Comparison of ENCODE assay signal across 16 cellular contexts in the genomic region with DNA sequence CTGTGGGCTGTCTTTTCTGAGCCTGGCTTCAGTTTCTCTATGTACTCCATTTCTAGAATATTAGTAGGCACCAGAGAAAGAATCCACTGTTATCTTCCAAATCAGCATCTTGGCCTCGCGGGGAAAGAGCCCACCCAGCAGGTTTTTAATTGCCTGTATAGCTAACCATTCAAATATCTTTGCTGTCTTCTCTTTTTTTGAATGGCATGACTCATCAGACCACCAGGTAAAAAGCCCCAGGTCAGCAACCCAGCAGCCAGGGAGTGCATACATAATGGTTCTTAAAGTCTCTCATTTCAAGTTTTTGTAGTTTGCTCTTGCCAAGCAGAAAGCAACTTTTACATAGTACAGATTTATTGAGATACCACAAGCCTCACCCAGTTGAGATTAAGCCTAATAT. TPM values are rescaled to one million over a fixed set of nuclear protein-coding genes. Genes with fewer than 3 reads are reported as not detected.
DNase-seq lines count a peak whose midpoint lies in the region; ATAC-seq and TF ChIP-seq lines count a peak whose summit lies in the region.
"Had no signal": no experiment of that assay in that cellular context is flagged by ENCODE, and none has a peak within 500 bp of the region (broad histone marks: within the 10 kb centered on the region; RNA-seq: fewer than 3 reads in every experiment).

No MANE protein-coding gene starts in this region.

- no peaks in the 10 kb centered on the region for H3K27me3 ChIP-seq in NT2/D1 (ENCODE audit: insufficient read depth, insufficient read length)
- H3K27me3 ChIP-seq: esophagus muscularis mucosa, heart left ventricle, left lung had no signal

- H3K9me3 ChIP-seq in NT2/D1 (ENCODE audit: insufficient read depth, low read length): peaks cover 4% of the 10 kb centered on the region; the same call in 1 of the 2 replicates
- H3K9me3 ChIP-seq in mesodermal cell (ENCODE audit: control insufficient read depth, low read length): no peaks in the 10 kb centered on the region
- H3K9me3 ChIP-seq: esophagus muscularis mucosa, heart left ventricle, left lung, prostate gland had no signal

- peak; percentile 81 for ATAC-seq in HG02610 (IDR thresholded peaks at IDR 0.05; ENCODE audit: unreplicated experiment)
- ATAC-seq in GM19455 (IDR thresholded peaks at IDR 0.05; ENCODE audit: unreplicated experiment): no peak
- ATAC-seq in HG02588 (IDR thresholded peaks at IDR 0.05; ENCODE audit: unreplicated experiment): no peak
- ATAC-seq: left lung had no signal

- H3K4me1 ChIP-seq in NT2/D1 (ENCODE audit: insufficient read depth, insufficient read length) (no peaks in the 10 kb centered on the region), mesodermal cell (ENCODE audit: control insufficient read depth, insufficient read depth, low read length, poor library complexity, severe bottlenecking) (no peaks in the 10 kb centered on the region)
- H3K4me1 ChIP-seq: esophagus muscularis mucosa, left lung, prostate gland had no signal

- H3K9ac ChIP-seq in NT2/D1 (ENCODE audit: insufficient read length, low read depth): no peak overlapping the region

- H3K27ac ChIP-seq in mesodermal cell (ENCODE audit: low read depth, low read length, severe bottlenecking): peak overlapping the region; percentile 3
- H3K27ac ChIP-seq in caudate nucleus (ENCODE audit: low read depth, low read length): no peak overlapping the region
- H3K27ac ChIP-seq: esophagus muscularis mucosa, heart left ventricle, left lung, prostate gland, SK-N-MC had no signal

- in situ Hi-C loops in GM13977 (cut with MboI; ENCODE audit: low pct_unique_long_range_greater_than_20kb, low sequenced_read_pairs, unreplicated experiment): no loop called here

- TF ChIP-seq CTCF in GM13977 (IDR thresholded peaks at IDR 0.05; ENCODE audit: extremely low read depth, insufficient read depth, missing control alignments): no peak

- H3K36me3 ChIP-seq in NT2/D1 (ENCODE audit: insufficient read depth, insufficient read length, low read length): no peaks in the 10 kb centered on the region
- H3K36me3 ChIP-seq in mesodermal cell (ENCODE audit: control insufficient read depth, insufficient read depth, low read length): no peaks in the 10 kb centered on the region
- H3K36me3 ChIP-seq: esophagus muscularis mucosa, heart left ventricle, left lung, prostate gland had no signal

- DNase-seq in GM13977 (ENCODE audit: low spot score) (peak; percentile 18), NT2/D1 (ENCODE audit: low read depth, low spot score) (peak; percentile 43), caudate nucleus (lab: John Stamatoyannopoulos, UW) (no peak)
- DNase-seq in central memory CD4-positive, alpha-beta T cell: no peak
- DNase-seq: activated CD8-positive, alpha-beta memory T cell treated with anti-CD3 and anti-CD28 coated beads for 24 hours; activated gamma-delta T cell; GOT3; left lung had no signal

- H3K4me3 ChIP-seq in NT2/D1 (ENCODE audit: insufficient read length, low read depth) (no peak overlapping the region), mesodermal cell (ENCODE audit: extremely low read depth, insufficient read depth, low read length, poor library complexity, severe bottlenecking) (no peak overlapping the region)
- H3K4me3 ChIP-seq: esophagus muscularis mucosa, heart left ventricle, left lung, prostate gland, SK-N-MC had no signal

- 7 to 10% methylated on average over 2 of the region's 2 CpGs for WGBS in mesodermal cell (ENCODE audit: insufficient coverage in 2 of 2), 2 experiments

RNA-seq across cellular contexts. Expression of a gene that starts 50.7 kb away (rescaled TPM):
- polyA plus RNA-seq in mesodermal cell (2013, experiment 1 of 2): 82.2 TPM
- 98.8 TPM for polyA plus RNA-seq in mesodermal cell (2013, experiment 2 of 2)

RNA-seq across cellular contexts. Expression of a gene that starts 50.8 kb away (rescaled TPM):
- 12.8 TPM for polyA plus RNA-seq in mesodermal cell (2013, experiment 1 of 2)
- 15.2 TPM for polyA plus RNA-seq in mesodermal cell (2013, experiment 2 of 2)

Comparison
In these comparisons a context has a peak if more than half of its experiments do, and no peak if none do; other contexts are left out.
1. DNase-seq: peak in GM13977 (single experiment) and NT2/D1 (single experiment); none in central memory CD4-positive, alpha-beta T cell (single experiment) and caudate nucleus (0 of 61).